Comparison of ENCODE assay signal across 20 cellular contexts in the genomic region with DNA sequence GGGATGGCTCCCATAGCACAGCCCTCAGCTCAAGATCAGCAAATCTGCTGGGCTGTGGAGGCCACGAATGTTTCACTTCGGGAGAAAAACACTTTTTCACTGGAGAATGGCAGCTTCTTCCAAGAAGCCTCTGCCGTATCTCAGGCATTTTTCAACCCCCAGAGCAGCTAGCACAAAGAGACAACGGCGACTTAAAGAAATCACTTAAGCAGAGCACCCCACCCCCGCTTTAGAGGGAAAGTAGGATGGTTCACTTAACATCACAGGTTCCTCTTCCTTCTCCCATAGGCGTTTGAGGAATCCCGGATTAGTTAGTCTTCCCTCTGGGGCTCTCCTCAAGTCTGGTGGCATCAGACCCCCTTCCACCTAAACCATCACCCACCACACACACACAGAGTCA.
"Had no signal": no experiment of that assay in that cellular context is flagged by ENCODE, and none has a peak within 500 bp of the region (broad histone marks: within the 10 kb centered on the region; RNA-seq: fewer than 3 reads in every experiment).

No MANE protein-coding gene starts in this region.

- H3K9me3 ChIP-seq: heart left ventricle, mucosa of descending colon, pancreas, right lobe of liver, tibial artery, upper lobe of right lung, vagina had no signal

- H3K4me1 ChIP-seq: pancreas, right lobe of liver, tibial artery, upper lobe of right lung, vagina had no signal

- H3K4me3 Mint-ChIP-seq: naive thymus-derived CD8-positive, alpha-beta T cell; stimulated activated memory B cell treated with anti-CD40 and anti-IgM and Interleukin-4, amounts not matched to agents 10 μg/mL and 1 μg/mL and 100 μg/mL, for 72 hours; stimulated activated naive CD8-positive, alpha-beta T cell treated with anti-CD3 and anti-CD28 coated beads, Interleukin-15, Interleukin-2, amounts not matched to agents 100 ng/mL and 50 ng/mL, for 24 hours had no signal

- DNase-seq: effector CD4-positive, alpha-beta T cell; heart left ventricle; hippocampal formation; mammary epithelial cell; mucosa of descending colon; naive thymus-derived CD8-positive, alpha-beta T cell; nucleus accumbens; pancreas; right lobe of liver; stimulated activated CD4-positive, alpha-beta T cell treated with anti-CD3 and anti-CD28 coated beads, Interleukin-4, amount 100 ng/mL, for 1 hour; stimulated activated CD8-positive, alpha-beta memory T cell treated with anti-CD3 and anti-CD28 coated beads, Interleukin-4, amount 100 ng/mL, for 48 hours; tibial artery; upper lobe of right lung had no signal

- ATAC-seq: esophagus mucosa; heart left ventricle; left lobe of liver; mucosa of descending colon; naive thymus-derived CD8-positive, alpha-beta T cell; pancreas; right lobe of liver; stimulated activated memory B cell treated with anti-CD40 and anti-IgM and Interleukin-4, amounts not matched to agents 10 μg/mL and 1 μg/mL and 100 μg/mL, for 72 hours; upper lobe of right lung had no signal

- H3K27me3 Mint-ChIP-seq: naive thymus-derived CD8-positive, alpha-beta T cell; progenitor cell of endocrine pancreas; stimulated activated memory B cell treated with anti-CD40 and anti-IgM and Interleukin-4, amounts not matched to agents 10 μg/mL and 1 μg/mL and 100 μg/mL, for 72 hours; stimulated activated naive CD8-positive, alpha-beta T cell treated with anti-CD3 and anti-CD28 coated beads, Interleukin-15, Interleukin-2, amounts not matched to agents 100 ng/mL and 50 ng/mL, for 24 hours had no signal

- H3K9me3 Mint-ChIP-seq: naive thymus-derived CD8-positive, alpha-beta T cell; stimulated activated memory B cell treated with anti-CD40 and anti-IgM and Interleukin-4, amounts not matched to agents 10 μg/mL and 1 μg/mL and 100 μg/mL, for 72 hours; stimulated activated naive CD8-positive, alpha-beta T cell treated with anti-CD3 and anti-CD28 coated beads, Interleukin-15, Interleukin-2, amounts not matched to agents 100 ng/mL and 50 ng/mL, for 24 hours had no signal

- H3K27ac ChIP-seq: coronary artery, heart left ventricle, pancreas, right lobe of liver, tibial artery, upper lobe of right lung, vagina had no signal

- H3K36me3 Mint-ChIP-seq: stimulated activated memory B cell treated with anti-CD40 and anti-IgM and Interleukin-4, amounts not matched to agents 10 μg/mL and 1 μg/mL and 100 μg/mL, for 72 hours had no signal

- H3K4me3 ChIP-seq: coronary artery, heart left ventricle, mucosa of descending colon, pancreas, right lobe of liver, tibial artery, upper lobe of right lung, vagina had no signal

- H3K36me3 ChIP-seq: right lobe of liver had no signal

- H3K27ac Mint-ChIP-seq: progenitor cell of endocrine pancreas; stimulated activated memory B cell treated with anti-CD40 and anti-IgM and Interleukin-4, amounts not matched to agents 10 μg/mL and 1 μg/mL and 100 μg/mL, for 72 hours; stimulated activated naive CD8-positive, alpha-beta T cell treated with anti-CD3 and anti-CD28 coated beads, Interleukin-15, Interleukin-2, amounts not matched to agents 100 ng/mL and 50 ng/mL, for 24 hours had no signal

- H3K27me3 ChIP-seq: heart left ventricle, pancreas, right lobe of liver, tibial artery, upper lobe of right lung, vagina had no signal

- H3K4me1 Mint-ChIP-seq: stimulated activated memory B cell treated with anti-CD40 and anti-IgM and Interleukin-4, amounts not matched to agents 10 μg/mL and 1 μg/mL and 100 μg/mL, for 72 hours had no signal
